1 cellular context compared by ENCODE assay signal in genomic region chr3:44028-44676, GRCh38.
TF ChIP-seq lines count a peak whose summit lies in the region.

No MANE protein-coding gene starts in this region.

TF ChIP-seq in GM23338, 12 proteins besides CTCF, POLR2A, EP300 and RAD21 (continued from another document):
- TF ChIP-seq, protein P1, sequence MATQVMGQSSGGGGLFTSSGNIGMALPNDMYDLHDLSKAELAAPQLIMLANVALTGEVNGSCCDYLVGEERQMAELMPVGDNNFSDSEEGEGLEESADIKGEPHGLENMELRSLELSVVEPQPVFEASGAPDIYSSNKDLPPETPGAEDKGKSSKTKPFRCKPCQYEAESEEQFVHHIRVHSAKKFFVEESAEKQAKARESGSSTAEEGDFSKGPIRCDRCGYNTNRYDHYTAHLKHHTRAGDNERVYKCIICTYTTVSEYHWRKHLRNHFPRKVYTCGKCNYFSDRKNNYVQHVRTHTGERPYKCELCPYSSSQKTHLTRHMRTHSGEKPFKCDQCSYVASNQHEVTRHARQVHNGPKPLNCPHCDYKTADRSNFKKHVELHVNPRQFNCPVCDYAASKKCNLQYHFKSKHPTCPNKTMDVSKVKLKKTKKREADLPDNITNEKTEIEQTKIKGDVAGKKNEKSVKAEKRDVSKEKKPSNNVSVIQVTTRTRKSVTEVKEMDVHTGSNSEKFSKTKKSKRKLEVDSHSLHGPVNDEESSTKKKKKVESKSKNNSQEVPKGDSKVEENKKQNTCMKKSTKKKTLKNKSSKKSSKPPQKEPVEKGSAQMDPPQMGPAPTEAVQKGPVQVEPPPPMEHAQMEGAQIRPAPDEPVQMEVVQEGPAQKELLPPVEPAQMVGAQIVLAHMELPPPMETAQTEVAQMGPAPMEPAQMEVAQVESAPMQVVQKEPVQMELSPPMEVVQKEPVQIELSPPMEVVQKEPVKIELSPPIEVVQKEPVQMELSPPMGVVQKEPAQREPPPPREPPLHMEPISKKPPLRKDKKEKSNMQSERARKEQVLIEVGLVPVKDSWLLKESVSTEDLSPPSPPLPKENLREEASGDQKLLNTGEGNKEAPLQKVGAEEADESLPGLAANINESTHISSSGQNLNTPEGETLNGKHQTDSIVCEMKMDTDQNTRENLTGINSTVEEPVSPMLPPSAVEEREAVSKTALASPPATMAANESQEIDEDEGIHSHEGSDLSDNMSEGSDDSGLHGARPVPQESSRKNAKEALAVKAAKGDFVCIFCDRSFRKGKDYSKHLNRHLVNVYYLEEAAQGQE (IDR thresholded peaks at IDR 0.05; ENCODE audit: unreplicated experiment), result no peak
- TF ChIP-seq ZNF331 (CRISPR knock-in tag; IDR thresholded peaks at IDR 0.05; ENCODE audit: low read depth) (no peak), STAT1 (IDR thresholded peaks at IDR 0.05; ENCODE audit: unreplicated experiment) (no peak), POLR2AphosphoS5 (IDR thresholded peaks at IDR 0.05; ENCODE audit: low read depth) (no peak), EZH2 (IDR thresholded peaks at IDR 0.05; ENCODE audit: low read depth, unreplicated experiment) (no peak), ETS1 (IDR thresholded peaks at IDR 0.05) (no peak), EZH2phosphoT487 (IDR thresholded peaks at IDR 0.05; ENCODE audit: unreplicated experiment) (no peak)
TF ChIP-seq in GM23338: peak in this region for 0.
